25 cellular contexts compared by ENCODE assay signal in the genomic region with DNA sequence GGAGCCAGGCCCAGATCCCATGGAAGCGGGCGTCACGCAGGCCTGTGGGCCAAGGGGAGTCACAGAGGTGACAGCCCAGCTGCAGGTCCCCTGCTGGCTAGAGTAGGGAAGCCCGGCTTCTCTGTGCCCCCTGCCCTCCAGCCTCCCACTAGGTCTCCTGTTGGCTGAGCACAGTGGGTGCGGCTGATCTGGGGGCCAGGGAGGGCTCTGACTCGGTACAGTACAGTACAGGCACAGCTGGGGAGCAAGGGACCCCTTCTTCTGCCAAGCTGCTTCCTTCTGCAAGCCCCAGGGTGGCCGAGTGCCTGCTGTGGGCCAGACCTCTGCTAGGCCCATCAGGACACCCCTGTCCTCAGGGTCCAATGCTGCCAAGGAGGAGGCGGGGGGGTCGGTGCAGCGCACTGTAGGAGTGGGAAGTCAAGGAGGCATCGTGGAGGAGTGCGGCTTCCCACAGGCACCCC. TPM values are rescaled to one million over a fixed set of nuclear protein-coding genes. Genes with fewer than 3 reads are reported as not detected.
DNase-seq lines count a peak whose midpoint lies in the region; ATAC-seq, FAIRE-seq and TF ChIP-seq lines count a peak whose summit lies in the region.
"Had no signal": no experiment of that assay in that cellular context is flagged by ENCODE, and none has a peak within 500 bp of the region (broad histone marks: within the 10 kb centered on the region; RNA-seq: fewer than 3 reads in every experiment).

No MANE protein-coding gene starts in this region.

- H3K36me3 ChIP-seq in RWPE2 (ENCODE audit: low read depth) (no peaks in the 10 kb centered on the region), kidney (ENCODE audit: control insufficient read depth in 1 of 2, insufficient read depth in 2 of 2, low read length in 2 of 2) (no peaks in the 10 kb centered on the region), upper lobe of right lung (no peaks in the 10 kb centered on the region)

- no peak overlapping the region for H3K4me3 Mint-ChIP-seq in activated CD8-positive, alpha-beta memory T cell treated with anti-CD3 and anti-CD28 coated beads, Interleukin-2, amount 10 ng/mL, durations not matched to agents 7 days and 5 days
- H3K4me3 Mint-ChIP-seq: memory B cell, natural killer cell had no signal

- H3K9me3 ChIP-seq in RWPE2 (ENCODE audit: severe bottlenecking): no peaks in the 10 kb centered on the region
- no peaks in the 10 kb centered on the region for H3K9me3 ChIP-seq in kidney (ENCODE audit: control insufficient read depth in 1 of 2, low read length in 2 of 2)
- no peaks in the 10 kb centered on the region for H3K9me3 ChIP-seq in upper lobe of right lung

- CTCF ChIA-PET in activated CD8-positive, alpha-beta memory T cell treated with anti-CD3 and anti-CD28 coated beads, Interleukin-2, amount 10 ng/mL, durations not matched to agents 7 days and 5 days (lab: Charles Lee): interaction anchor here (2.3 to 2.6 kb wide), 2 partner anchors 8 to 51 kb away, joined by 7 to 24 read pairs; no protein-coding TSS in a partner anchor

- H3K4me1 Mint-ChIP-seq in activated CD8-positive, alpha-beta memory T cell treated with anti-CD3 and anti-CD28 coated beads, Interleukin-2, amount 10 ng/mL, durations not matched to agents 7 days and 5 days: peaks cover 9% of the 10 kb centered on the region
- H3K4me1 Mint-ChIP-seq: natural killer cell had no signal

- no peaks in the 10 kb centered on the region for H3K9me3 Mint-ChIP-seq in activated CD8-positive, alpha-beta memory T cell treated with anti-CD3 and anti-CD28 coated beads, Interleukin-2, amount 10 ng/mL, durations not matched to agents 7 days and 5 days (ENCODE audit: low read depth)
- H3K9me3 Mint-ChIP-seq: memory B cell, natural killer cell had no signal

- H3K27me3 ChIP-seq in RWPE2 (ENCODE audit: insufficient read depth, poor library complexity, severe bottlenecking) (no peaks in the 10 kb centered on the region), upper lobe of right lung (no peaks in the 10 kb centered on the region)
- H3K27me3 ChIP-seq: hepatocyte had no signal

- H3K4me1 ChIP-seq in RWPE2 (ENCODE audit: insufficient read depth, poor library complexity, severe bottlenecking): peaks cover 17% of the 10 kb centered on the region
- peaks cover 8 to 12% of the 10 kb centered on the region in 2 donors for H3K4me1 ChIP-seq in kidney (ENCODE audit: control insufficient read depth in 1 of 2, insufficient read depth in 1 of 2, low read depth in 1 of 2, low read length in 2 of 2)
- H3K4me1 ChIP-seq in upper lobe of right lung: peaks cover 16% of the 10 kb centered on the region

- no peak for FAIRE-seq in kidney (lab: Jason Lieb, UNC)
- FAIRE-seq: endometrium, islet of Langerhans had no signal

- DNase-seq in activated CD8-positive, alpha-beta memory T cell treated with anti-CD3 and anti-CD28 coated beads, Interleukin-2, amount 50 U/mL, for 4 hours: peak; percentile 9
- DNase-seq in activated CD8-positive, alpha-beta memory T cell treated with anti-CD3 and anti-CD28 coated beads, Interleukin-2, amount 10 ng/mL, durations not matched to agents 7 days and 5 days: no peak
- DNase-seq in RWPE2 (ENCODE audit: low spot score) (peak; percentile 42), kidney (peak; percentile 65), upper lobe of right lung (peak; percentile 63), activated gamma-delta T cell (lab: John Stamatoyannopoulos, UW) (no peak)
- no peak for DNase-seq in activated CD4-positive, CD25-positive, alpha-beta regulatory T cell (lab: John Stamatoyannopoulos, UW)
- DNase-seq in stimulated activated CD4-positive, alpha-beta T cell treated with anti-CD3 and anti-CD28 coated beads, Interleukin-12 subunit alpha, Interleukin-12 subunit beta, amount 100 ng/mL, for 4 hours: no peak
- DNase-seq: activated CD4-positive, alpha-beta T cell treated with anti-CD3 and anti-CD28 coated beads for 1 hour; activated gamma-delta T cell treated with Interleukin-2 at 50 U/mL for 16 hours; amygdala; DMS53; GM23248; KBM-7; natural killer cell; NCI-H1048; NCI-H69; stimulated activated CD4-positive, alpha-beta T cell treated with anti-CD3 and anti-CD28 coated beads, Interleukin-4, amount 100 ng/mL, for 4 hours; substantia nigra had no signal

- no peak overlapping the region for H3K4me3 ChIP-seq in RWPE2 (ENCODE audit: severe bottlenecking)
- H3K4me3 ChIP-seq in kidney (ENCODE audit: low read length in 2 of 2): no peak overlapping the region
- no peak overlapping the region for H3K4me3 ChIP-seq in upper lobe of right lung
- H3K4me3 ChIP-seq: GM23248, hepatocyte had no signal

- peak overlapping the region; percentile 66 for H3K27ac ChIP-seq in RWPE2 (ENCODE audit: poor library complexity, severe bottlenecking)
- H3K27ac ChIP-seq in kidney (ENCODE audit: low read depth in 2 of 2, low read length in 2 of 2): no peak overlapping the region
- no peak overlapping the region for H3K27ac ChIP-seq in upper lobe of right lung
- H3K27ac ChIP-seq: GM23248, hepatocyte had no signal

- no peak overlapping the region for H3K9ac ChIP-seq in kidney (ENCODE audit: low read length in 2 of 2)
- H3K9ac ChIP-seq: GM23248 had no signal

- no peaks in the 10 kb centered on the region for H3K27me3 Mint-ChIP-seq in activated CD8-positive, alpha-beta memory T cell treated with anti-CD3 and anti-CD28 coated beads, Interleukin-2, amount 10 ng/mL, durations not matched to agents 7 days and 5 days
- H3K27me3 Mint-ChIP-seq: memory B cell, progenitor cell of endocrine pancreas had no signal

- H3K36me3 Mint-ChIP-seq in activated CD8-positive, alpha-beta memory T cell treated with anti-CD3 and anti-CD28 coated beads, Interleukin-2, amount 10 ng/mL, durations not matched to agents 7 days and 5 days: no peaks in the 10 kb centered on the region
- H3K36me3 Mint-ChIP-seq: memory B cell, natural killer cell had no signal

- no peak for TF ChIP-seq CTCF in RWPE2 (IDR thresholded peaks at IDR 0.05; ENCODE audit: poor library complexity, severe bottlenecking)
- TF ChIP-seq CTCF in kidney (IDR thresholded peaks at IDR 0.05; ENCODE audit: borderline replicate concordance, extremely low read depth, insufficient read depth): no peak
- TF ChIP-seq CTCF in upper lobe of right lung (IDR thresholded peaks at IDR 0.05): no peak

- ATAC-seq in activated CD8-positive, alpha-beta memory T cell treated with anti-CD3 and anti-CD28 coated beads, Interleukin-2, amount 10 ng/mL, durations not matched to agents 7 days and 5 days: no peak
- ATAC-seq in RWPE2 (ENCODE audit: low read depth) (no peak), upper lobe of right lung (no peak)
- ATAC-seq: natural killer cell had no signal

- intact Hi-C loops in kidney (cut with DNase I) (no loop called here), upper lobe of right lung (cut with DNase I) (loop anchor here (10.0 kb wide), 1 partner anchor 53 kb away; a partner anchor contains a TSS)

- no peak overlapping the region for H3K27ac Mint-ChIP-seq in activated CD8-positive, alpha-beta memory T cell treated with anti-CD3 and anti-CD28 coated beads, Interleukin-2, amount 10 ng/mL, durations not matched to agents 7 days and 5 days
- H3K27ac Mint-ChIP-seq: memory B cell, natural killer cell had no signal

RNA-seq across cellular contexts. Expression of a gene that starts 10.1 kb away (rescaled TPM):
- total RNA-seq in activated CD8-positive, alpha-beta memory T cell treated with anti-CD3 and anti-CD28 coated beads, Interleukin-2, amount 10 ng/mL, durations not matched to agents 7 days and 5 days: under 1 TPM; 0.52 to 0.96 TPM
- total RNA-seq in kidney (14.8 TPM), upper lobe of right lung (277 TPM)
- polyA plus RNA-seq in kidney (ENCODE audit: insufficient read depth, low read depth, low replicate concordance): 25.2 TPM
- total RNA-seq: GM23248 had no signal

RNA-seq across cellular contexts. Expression of a gene that starts 53.5 kb away (rescaled TPM):
- under 1 TPM in 1 of 2 experiments, not detected in 1; 0.40 TPM for total RNA-seq in activated CD8-positive, alpha-beta memory T cell treated with anti-CD3 and anti-CD28 coated beads, Interleukin-2, amount 10 ng/mL, durations not matched to agents 7 days and 5 days
- total RNA-seq in kidney (103 TPM), upper lobe of right lung (66.5 TPM)
- polyA plus RNA-seq in kidney (ENCODE audit: insufficient read depth, low read depth, low replicate concordance): 63.2 TPM
- total RNA-seq: A172, natural killer cell, progenitor cell of endocrine pancreas had no signal

Comparison
In these comparisons a context has a peak if more than half of its experiments do, and no peak if none do; other contexts are left out.
1. DNase-seq: peak in activated CD8-positive, alpha-beta memory T cell treated with anti-CD3 and anti-CD28 coated beads, Interleukin-2, amount 50 U/mL, for 4 hours (single experiment), RWPE2 (single experiment), kidney (single experiment) and upper lobe of right lung (single experiment); none in activated CD8-positive, alpha-beta memory T cell treated with anti-CD3 and anti-CD28 coated beads, Interleukin-2, amount 10 ng/mL, durations not matched to agents 7 days and 5 days (single experiment), activated CD4-positive, CD25-positive, alpha-beta regulatory T cell (0 of 4), activated gamma-delta T cell (single experiment) and stimulated activated CD4-positive, alpha-beta T cell treated with anti-CD3 and anti-CD28 coated beads, Interleukin-12 subunit alpha, Interleukin-12 subunit beta, amount 100 ng/mL, for 4 hours (single experiment).
2. RNA of a gene that starts 10.1 kb away (total RNA-seq): 277 TPM in upper lobe of right lung (single experiment); 14.8 TPM in kidney (single experiment) and 0.52 to 0.96 TPM in activated CD8-positive, alpha-beta memory T cell treated with anti-CD3 and anti-CD28 coated beads, Interleukin-2, amount 10 ng/mL, durations not matched to agents 7 days and 5 days; every median in the first group is over 10 times any median in the second.
3. RNA of a gene that starts 53.5 kb away (total RNA-seq): 103 TPM in kidney (single experiment) and 66.5 TPM in upper lobe of right lung (single experiment); 0.40 TPM in activated CD8-positive, alpha-beta memory T cell treated with anti-CD3 and anti-CD28 coated beads, Interleukin-2, amount 10 ng/mL, durations not matched to agents 7 days and 5 days; every median in the first group is over 10 times any median in the second.